ENCODE assay signal across 18 cellular contexts in genomic region chr2:44679584-44679983, GRCh38.
"Had no signal": no experiment of that assay in that cellular context is flagged by ENCODE, and none has a peak within 500 bp of the region (broad histone marks: within the 10 kb centered on the region; RNA-seq: fewer than 3 reads in every experiment).

No MANE protein-coding gene starts in this region.

- FAIRE-seq: urothelium cell line had no signal

- H3K27me3 Mint-ChIP-seq: activated CD8-positive, alpha-beta memory T cell treated with anti-CD3 and anti-CD28 coated beads, Interleukin-2, amount 10 ng/mL, durations not matched to agents 7 days and 5 days; activated naive CD8-positive, alpha-beta T cell; activated T-cell treated with anti-CD3 and anti-CD28 coated beads, Interleukin-2, amount 50 U/mL, for 24 hours; dendritic cell treated with granulocyte-macrophage colony-stimulating factor and Interleukin-4, amounts not matched to agents 40 ng/mL and 50 ng/mL, for 4 days had no signal

- H3K4me2 ChIP-seq: smooth muscle cell had no signal

- H3K4me3 ChIP-seq: ovary, smooth muscle cell, thyroid gland had no signal

- DNase-seq: activated CD4-positive, alpha-beta T cell treated with anti-CD3 and anti-CD28 coated beads for 1 hour; activated CD4-positive, alpha-beta T cell treated with anti-CD3 and anti-CD28 coated beads, Interleukin-2, amount 50 U/mL, for 48 hours; activated CD8-positive, alpha-beta memory T cell treated with anti-CD3 and anti-CD28 coated beads, Interleukin-2, amount 10 ng/mL, durations not matched to agents 7 days and 5 days; activated effector memory CD4-positive, alpha-beta T cell treated with anti-CD3 and anti-CD28 coated beads, Interleukin-2, amount 50 U/mL, for 16 hours; activated T-cell treated with anti-CD3 and anti-CD28 coated beads, Interleukin-2, amount 50 U/mL, for 24 hours; amygdala; cerebellar nuclear complex; ovary; thyroid gland had no signal

- H3K4me3 Mint-ChIP-seq: activated CD8-positive, alpha-beta memory T cell treated with anti-CD3 and anti-CD28 coated beads, Interleukin-2, amount 10 ng/mL, durations not matched to agents 7 days and 5 days; activated naive CD8-positive, alpha-beta T cell; activated T-cell treated with anti-CD3 and anti-CD28 coated beads, Interleukin-2, amount 50 U/mL, for 24 hours; dendritic cell treated with granulocyte-macrophage colony-stimulating factor and Interleukin-4, amounts not matched to agents 40 ng/mL and 50 ng/mL, for 4 days; memory B cell; neural crest cell; T-helper 2 cell treated with Interferon-gamma antibody and Interleukin-4, amounts not matched to agents 5 μg/mL and 100 μg/mL, for 36 hours had no signal

- H3K9me3 ChIP-seq: ovary, thyroid gland had no signal

- H3K27ac Mint-ChIP-seq: activated CD8-positive, alpha-beta memory T cell treated with anti-CD3 and anti-CD28 coated beads, Interleukin-2, amount 10 ng/mL, durations not matched to agents 7 days and 5 days; activated naive CD8-positive, alpha-beta T cell; activated T-cell treated with anti-CD3 and anti-CD28 coated beads, Interleukin-2, amount 50 U/mL, for 24 hours; dendritic cell treated with granulocyte-macrophage colony-stimulating factor and Interleukin-4, amounts not matched to agents 40 ng/mL and 50 ng/mL, for 4 days; memory B cell; T-helper 2 cell treated with Interferon-gamma antibody and Interleukin-4, amounts not matched to agents 5 μg/mL and 100 μg/mL, for 36 hours had no signal

- H3K9me3 Mint-ChIP-seq: activated T-cell treated with anti-CD3 and anti-CD28 coated beads, Interleukin-2, amount 50 U/mL, for 24 hours; brain; dendritic cell treated with granulocyte-macrophage colony-stimulating factor and Interleukin-4, amounts not matched to agents 40 ng/mL and 50 ng/mL, for 4 days; memory B cell; neural crest cell; T-helper 2 cell treated with Interferon-gamma antibody and Interleukin-4, amounts not matched to agents 5 μg/mL and 100 μg/mL, for 36 hours had no signal

- H3K36me3 Mint-ChIP-seq: activated CD8-positive, alpha-beta memory T cell treated with anti-CD3 and anti-CD28 coated beads, Interleukin-2, amount 10 ng/mL, durations not matched to agents 7 days and 5 days; brain had no signal

- H3K4me1 Mint-ChIP-seq: activated CD8-positive, alpha-beta memory T cell treated with anti-CD3 and anti-CD28 coated beads, Interleukin-2, amount 10 ng/mL, durations not matched to agents 7 days and 5 days; memory B cell had no signal

- ATAC-seq: activated CD8-positive, alpha-beta memory T cell treated with anti-CD3 and anti-CD28 coated beads, Interleukin-2, amount 10 ng/mL, durations not matched to agents 7 days and 5 days; left lobe of liver had no signal

- H3K27ac ChIP-seq: ovary, thyroid gland had no signal

- H3K4me1 ChIP-seq: thyroid gland had no signal
